Comparison of ENCODE assay signal across 28 cellular contexts in genomic region chr6:133584903-133585302, GRCh38.
"Had no signal": no experiment of that assay in that cellular context is flagged by ENCODE, and none has a peak within 500 bp of the region (broad histone marks: within the 10 kb centered on the region; RNA-seq: fewer than 3 reads in every experiment).

No MANE protein-coding gene starts in this region.

- H3K36me3 Mint-ChIP-seq: mesothelial cell of epicardium; naive B cell; natural killer cell treated with Interleukin-12 subunit alpha and Interleukin-12 subunit beta and Interleukin-15 and Interleukin-18, amount 100 ng/mL, for 72 hours; stimulated activated naive B cell treated with anti-CD40 and anti-IgM and Interleukin-4, amounts not matched to agents 10 μg/mL and 1 μg/mL and 100 μg/mL, for 72 hours had no signal

- DNase-seq: colonic mucosa; effector CD8-positive, alpha-beta T cell; endodermal cell; foreskin fibroblast; heart left ventricle; mesenchymal stem cell; mucosa of descending colon; naive B cell; pancreas; right lobe of liver; small intestine; stimulated activated CD4-positive, alpha-beta T cell treated with anti-CD3 and anti-CD28 coated beads, Interleukin-15, amount 100 ng/mL, for 24 hours; stimulated activated CD4-positive, alpha-beta T cell treated with anti-CD3 and anti-CD28 coated beads, Interleukin-2, amount 100 ng/mL, for 48 hours; stimulated activated naive B cell treated with anti-CD40 and anti-IgM and Interleukin-4, amounts not matched to agents 10 μg/mL and 1 μg/mL and 100 μg/mL, for 72 hours; upper lobe of left lung had no signal

- H3K9me3 Mint-ChIP-seq: dendritic cell treated with granulocyte-macrophage colony-stimulating factor and Interleukin-4, amounts not matched to agents 40 ng/mL and 50 ng/mL, for 4 days; endodermal cell; natural killer cell treated with Interleukin-12 subunit alpha and Interleukin-12 subunit beta and Interleukin-15 and Interleukin-18, amount 100 ng/mL, for 72 hours; stimulated activated naive CD8-positive, alpha-beta T cell treated with anti-CD3 and anti-CD28 coated beads, Interleukin-15, Interleukin-2, amounts not matched to agents 100 ng/mL and 50 ng/mL, for 24 hours had no signal

- H3K4me3 Mint-ChIP-seq: dendritic cell treated with granulocyte-macrophage colony-stimulating factor and Interleukin-4, amounts not matched to agents 40 ng/mL and 50 ng/mL, for 4 days; endodermal cell; mesothelial cell of epicardium; naive B cell; natural killer cell treated with Interleukin-12 subunit alpha and Interleukin-12 subunit beta and Interleukin-15 and Interleukin-18, amount 100 ng/mL, for 72 hours; neural crest cell; stimulated activated naive B cell treated with anti-CD40 and anti-IgM and Interleukin-4, amounts not matched to agents 10 μg/mL and 1 μg/mL and 100 μg/mL, for 72 hours; stimulated activated naive CD8-positive, alpha-beta T cell treated with anti-CD3 and anti-CD28 coated beads, Interleukin-15, Interleukin-2, amounts not matched to agents 100 ng/mL and 50 ng/mL, for 24 hours had no signal

- H3K27me3 ChIP-seq: colonic mucosa, gastroesophageal sphincter, heart left ventricle, hepatocyte, neutrophil, pancreas, right lobe of liver, tibial nerve, upper lobe of left lung had no signal

- H3K9me3 ChIP-seq: colonic mucosa, gastroesophageal sphincter, mucosa of descending colon, neutrophil, pancreas, right lobe of liver, thoracic aorta, upper lobe of left lung had no signal

- H3K27ac ChIP-seq: colonic mucosa, epithelial cell of prostate, gastroesophageal sphincter, heart left ventricle, hepatocyte, neutrophil, pancreas, right lobe of liver, thoracic aorta, tibial nerve had no signal

- H3K4me3 ChIP-seq: colonic mucosa, gastroesophageal sphincter, heart left ventricle, hepatocyte, mucosa of descending colon, pancreas, right lobe of liver, thoracic aorta, tibial nerve, upper lobe of left lung had no signal

- H3K4me1 ChIP-seq: colonic mucosa, gastroesophageal sphincter, heart left ventricle, pancreas, right lobe of liver, tibial nerve, upper lobe of left lung had no signal

- H3K27ac Mint-ChIP-seq: dendritic cell treated with granulocyte-macrophage colony-stimulating factor and Interleukin-4, amounts not matched to agents 40 ng/mL and 50 ng/mL, for 4 days; endodermal cell; mesothelial cell of epicardium; naive B cell; natural killer cell treated with Interleukin-12 subunit alpha and Interleukin-12 subunit beta and Interleukin-15 and Interleukin-18, amount 100 ng/mL, for 72 hours; stimulated activated naive B cell treated with anti-CD40 and anti-IgM and Interleukin-4, amounts not matched to agents 10 μg/mL and 1 μg/mL and 100 μg/mL, for 72 hours; stimulated activated naive CD8-positive, alpha-beta T cell treated with anti-CD3 and anti-CD28 coated beads, Interleukin-15, Interleukin-2, amounts not matched to agents 100 ng/mL and 50 ng/mL, for 24 hours had no signal

- H2AFZ ChIP-seq: hepatocyte had no signal

- H3K4me2 ChIP-seq: hepatocyte had no signal

- H3K27me3 Mint-ChIP-seq: dendritic cell treated with granulocyte-macrophage colony-stimulating factor and Interleukin-4, amounts not matched to agents 40 ng/mL and 50 ng/mL, for 4 days; natural killer cell treated with Interleukin-12 subunit alpha and Interleukin-12 subunit beta and Interleukin-15 and Interleukin-18, amount 100 ng/mL, for 72 hours; stimulated activated naive B cell treated with anti-CD40 and anti-IgM and Interleukin-4, amounts not matched to agents 10 μg/mL and 1 μg/mL and 100 μg/mL, for 72 hours; stimulated activated naive CD8-positive, alpha-beta T cell treated with anti-CD3 and anti-CD28 coated beads, Interleukin-15, Interleukin-2, amounts not matched to agents 100 ng/mL and 50 ng/mL, for 24 hours had no signal

- ATAC-seq: esophagus mucosa; gastroesophageal sphincter; heart left ventricle; left lobe of liver; mucosa of descending colon; natural killer cell treated with Interleukin-12 subunit alpha and Interleukin-12 subunit beta and Interleukin-15 and Interleukin-18, amount 100 ng/mL, for 72 hours; pancreas; right lobe of liver; stimulated activated naive B cell treated with anti-CD40 and anti-IgM and Interleukin-4, amounts not matched to agents 10 μg/mL and 1 μg/mL and 100 μg/mL, for 72 hours had no signal

- H3K36me3 ChIP-seq: colonic mucosa, gastroesophageal sphincter, heart left ventricle, neutrophil, pancreas, right lobe of liver, thoracic aorta, tibial nerve, upper lobe of left lung had no signal

- H3K4me1 Mint-ChIP-seq: naive B cell; stimulated activated naive B cell treated with anti-CD40 and anti-IgM and Interleukin-4, amounts not matched to agents 10 μg/mL and 1 μg/mL and 100 μg/mL, for 72 hours had no signal
